In genomic region chr11:67260885-67261634, GRCh38 we compare ENCODE assay signal across 1 cellular context.
A peak's percentile ranks its signal among the peaks of the same experiment; 100 is the strongest.
TF ChIP-seq lines count a peak whose summit lies in the region.

No MANE protein-coding gene starts in this region.

TF ChIP-seq in HepG2, 621 proteins besides CTCF, POLR2A, EP300 and RAD21 (continued from another document):
- TF ChIP-seq ARID5B (CRISPR knock-in tag; IDR thresholded peaks at IDR 0.05) (0 out of 2 replicates have a peak, but pooled peaks have one; percentile 12), EEA1 (CRISPR knock-in tag; IDR thresholded peaks at IDR 0.05; ENCODE audit: borderline replicate concordance) (peak; percentile 30; the same call in 1 of the 2 replicates), ZNF33B (CRISPR knock-in tag; IDR thresholded peaks at IDR 0.05) (0 out of 2 replicates have a peak, but pooled peaks have one; percentile 29), ZMYM2 (CRISPR knock-in tag; IDR thresholded peaks at IDR 0.05) (0 out of 2 replicates have a peak, but pooled peaks have one; percentile 15), GATAD2A (CRISPR knock-in tag; IDR thresholded peaks at IDR 0.05) (0 out of 2 replicates have a peak, but pooled peaks have one; percentile 25), ZNF501 (CRISPR knock-in tag; IDR thresholded peaks at IDR 0.05) (peak; percentile 71), ZFY (CRISPR knock-in tag; IDR thresholded peaks at IDR 0.05) (peak; percentile 35; the same call in 1 of the 2 replicates)
